8 cellular contexts compared by ENCODE assay signal in genomic region chr9:112487008-112487798, GRCh38. TPM values are rescaled to one million over a fixed set of nuclear protein-coding genes. Genes with fewer than 3 reads are reported as not detected.
DNase-seq lines count a peak whose midpoint lies in the region; ATAC-seq, FAIRE-seq and TF ChIP-seq lines count a peak whose summit lies in the region.

No MANE protein-coding gene starts in this region.

- H3K4ac ChIP-seq in mesenchymal stem cell (ENCODE audit: low read depth in 1 of 2, low read length in 2 of 2), result no peak overlapping the region

- TF ChIP-seq CTCF in 22Rv1 (IDR thresholded peaks at IDR 0.05), result no peak

- H3K9ac ChIP-seq in mesenchymal stem cell (ENCODE audit: low read length), result peak overlapping the region; percentile 52

- peak overlapping the region; percentile 90 for H3K4me2 ChIP-seq in mesenchymal stem cell (ENCODE audit: low read length, poor library complexity, severe bottlenecking)

- H2BK12ac ChIP-seq in mesenchymal stem cell (ENCODE audit: low read length in 2 of 2), result peak overlapping the region in 1 of 2 experiments; percentile 33

- H3K27ac ChIP-seq in 22Rv1 (peak overlapping the region; percentile 65), mesenchymal stem cell (ENCODE audit: low read length, poor library complexity, severe bottlenecking) (peak overlapping the region; percentile 36)

- DNase-seq in GM18507 (ENCODE audit: extremely low spot score, insufficient read length, low read depth) (peak; percentile 43), NCI-H2227 treated with DMSO at 0.1 percent for 48 hours (lab: John Stamatoyannopoulos, UW) (peak; percentile 53), ecto neural progenitor cell (ENCODE audit: low spot score) (peak; percentile 80), mesenchymal stem cell (peak; percentile 63)
- peak; percentile 48 to 58 for DNase-seq in activated CD4-positive, alpha-beta T cell treated with anti-CD3 and anti-CD28 coated beads, Interleukin-2, amount 50 U/mL, for 4 hours
- peak; percentile 19 for DNase-seq in stimulated activated CD8-positive, alpha-beta memory T cell treated with anti-CD3 and anti-CD28 coated beads, Interleukin-15, amount 100 ng/mL, for 1 hour (ENCODE audit: low read depth)

- H3K36me3 ChIP-seq in mesenchymal stem cell (ENCODE audit: control insufficient read depth in 1 of 2, insufficient read depth in 2 of 2, low read depth in 1 of 2, low read length in 2 of 2), result no peaks in the 10 kb centered on the region

- no peaks in the 10 kb centered on the region for H3K9me3 ChIP-seq in mesenchymal stem cell (ENCODE audit: control insufficient read depth, low read length)

- WGBS in mesenchymal stem cell, result under 1% methylated on average over 70 of the region's 80 CpGs

- peak overlapping the region; percentile 54 for H2AFZ ChIP-seq in mesenchymal stem cell (ENCODE audit: low read depth, low read length)

- peak overlapping the region; percentile 15 to 26 for H3K14ac ChIP-seq in mesenchymal stem cell (ENCODE audit: low read length in 2 of 2)

- H2BK5ac ChIP-seq in mesenchymal stem cell (ENCODE audit: low read depth, low read length, poor library complexity, severe bottlenecking), result peak overlapping the region; percentile 19

- H4K8ac ChIP-seq in mesenchymal stem cell (ENCODE audit: low read length), result no peak overlapping the region

- no peak overlapping the region for H2BK15ac ChIP-seq in mesenchymal stem cell (ENCODE audit: low read depth, poor library complexity, severe bottlenecking)

- no peak overlapping the region for H3K23ac ChIP-seq in mesenchymal stem cell (ENCODE audit: low read length in 2 of 2)

- H3K79me1 ChIP-seq in mesenchymal stem cell (replicated peaks; ENCODE audit: low read length, poor library complexity, severe bottlenecking), result peaks cover 7% of the 10 kb centered on the region

- peak overlapping the region; percentile 43 to 48 for H3K18ac ChIP-seq in mesenchymal stem cell (ENCODE audit: low read depth in 1 of 2, low read length in 2 of 2)

- FAIRE-seq in GM18507 (lab: Jason Lieb, UNC), result peak; percentile 69

- H3K4me1 ChIP-seq in mesenchymal stem cell (ENCODE audit: control insufficient read depth, insufficient read depth, low read depth, low read length), result peaks cover 2% of the 10 kb centered on the region

- peak overlapping the region; percentile 83 to 96 for H3K4me3 ChIP-seq in mesenchymal stem cell (ENCODE audit: insufficient read depth in 1 of 2, low read depth in 1 of 2, low read length in 2 of 2)

- no peaks in the 10 kb centered on the region for H3K27me3 ChIP-seq in mesenchymal stem cell (ENCODE audit: control insufficient read depth in 1 of 2, insufficient read depth in 1 of 2, low read length in 2 of 2)

- ATAC-seq in HG02973 (IDR thresholded peaks at IDR 0.05; ENCODE audit: unreplicated experiment), result peak; percentile 38

- no peak overlapping the region for H2AK5ac ChIP-seq in mesenchymal stem cell (ENCODE audit: low read length, severe bottlenecking)

- no peak overlapping the region for H2BK120ac ChIP-seq in mesenchymal stem cell (ENCODE audit: low read depth, low read length)

- no peak overlapping the region for H4K91ac ChIP-seq in mesenchymal stem cell (ENCODE audit: low read length)

RNA-seq across cellular contexts. Expression of gene KIAA1958, which starts 0.6 kb away (rescaled TPM):
- 1.2 TPM for polyA plus RNA-seq in mesenchymal stem cell (2013, experiment 1 of 2)
- 1.1 TPM for polyA plus RNA-seq in mesenchymal stem cell (2013, experiment 2 of 2)

Comparison
In these comparisons a context has a peak if more than half of its experiments do, and no peak if none do; other contexts are left out.
1. Peak in every context shown above with its lines: DNase-seq, ATAC-seq, H3K4me3 ChIP-seq and H3K27ac ChIP-seq.
2. DNase-seq: peak in every context shown above with its lines; median percentile 80 in ecto neural progenitor cell; 63 in mesenchymal stem cell; 53 in NCI-H2227 treated with DMSO at 0.1 percent for 48 hours; 53 in activated CD4-positive, alpha-beta T cell treated with anti-CD3 and anti-CD28 coated beads, Interleukin-2, amount 50 U/mL, for 4 hours; 43 in GM18507; 19 in stimulated activated CD8-positive, alpha-beta memory T cell treated with anti-CD3 and anti-CD28 coated beads, Interleukin-15, amount 100 ng/mL, for 1 hour.